17 cellular contexts compared by ENCODE assay signal in genomic region chr12:581321-581720, GRCh38.
"Had no signal": no experiment of that assay in that cellular context is flagged by ENCODE, and none has a peak within 500 bp of the region (broad histone marks: within the 10 kb centered on the region; RNA-seq: fewer than 3 reads in every experiment).

No MANE protein-coding gene starts in this region.

- H3K9ac ChIP-seq: SK-N-SH had no signal

- H3K27ac ChIP-seq: ascending aorta, coronary artery, skin epidermis had no signal

- H3K36me3 ChIP-seq: ascending aorta had no signal

- H3K9me3 ChIP-seq: ascending aorta, SK-N-SH had no signal

- H3K27me3 ChIP-seq: ascending aorta had no signal

- FAIRE-seq: frontal cortex had no signal

- ATAC-seq: activated CD8-positive, alpha-beta T cell treated with anti-CD3 and anti-CD28 coated beads, Interleukin-2, amount 10 ng/mL, durations not matched to agents 7 days and 5 days had no signal

- DNase-seq: activated CD4-positive, alpha-beta T cell treated with anti-CD3 and anti-CD28 coated beads, Interleukin-2, amount 10 ng/mL, durations not matched to agents 24 days and 14 days; activated CD8-positive, alpha-beta memory T cell treated with anti-CD3 and anti-CD28 coated beads, Interleukin-2, amount 50 U/mL, for 4 hours; activated CD8-positive, alpha-beta T cell treated with anti-CD3 and anti-CD28 coated beads, Interleukin-2, amount 10 ng/mL, durations not matched to agents 7 days and 5 days; activated effector memory CD4-positive, alpha-beta T cell treated with anti-CD3 and anti-CD28 coated beads, Interleukin-2, amount 50 U/mL, for 16 hours; activated T-cell treated with anti-CD3 and anti-CD28 coated beads, Interleukin-2, amount 50 U/mL, for 48 hours; midbrain; nucleus accumbens; SK-N-SH; stimulated activated CD4-positive, alpha-beta T cell treated with anti-CD3 and anti-CD28 coated beads, Interleukin-15, amount 100 ng/mL, for 24 hours; stimulated activated CD4-positive, alpha-beta T cell treated with anti-CD3 and anti-CD28 coated beads, Interleukin-2, amount 100 ng/mL, for 48 hours; T-helper 9 cell; trophoblast cell had no signal

- H3K4me3 ChIP-seq: ascending aorta, coronary artery, lung, skin epidermis had no signal
